1 cellular context compared by ENCODE assay signal in genomic region chr13:40375522-40376171, GRCh38.
TF ChIP-seq lines count a peak whose summit lies in the region.

No MANE protein-coding gene starts in this region.

TF ChIP-seq in SK-N-SH treated with all-trans-retinoic acid at 6 μM for 48 hours, 23 proteins besides CTCF, POLR2A, EP300 and RAD21 (continued from another document):
- TF ChIP-seq CREB5 (CRISPR knock-in tag; IDR thresholded peaks at IDR 0.05; ENCODE audit: low read depth) (no peak), ZNF70 (CRISPR knock-in tag; IDR thresholded peaks at IDR 0.05) (no peak), TSHZ2 (CRISPR knock-in tag; IDR thresholded peaks at IDR 0.05) (0 out of 2 replicates have a peak, but pooled peaks have one; percentile 16), PPARA (CRISPR knock-in tag; IDR thresholded peaks at IDR 0.05; ENCODE audit: borderline replicate concordance) (no peak), ISL1 (CRISPR knock-in tag; IDR thresholded peaks at IDR 0.05) (peak; percentile 35; the same call in 1 of the 2 replicates), ZC3H10 (CRISPR knock-in tag; IDR thresholded peaks at IDR 0.05) (no peak), SNAI2 (CRISPR knock-in tag; IDR thresholded peaks at IDR 0.05) (peak; percentile 18; the same call in 1 of the 2 replicates), ZNF8 (CRISPR knock-in tag; IDR thresholded peaks at IDR 0.05) (no peak), TOX (CRISPR knock-in tag; IDR thresholded peaks at IDR 0.05; ENCODE audit: borderline replicate concordance) (peak; percentile 55; the same call in 1 of the 2 replicates), ESRRG (CRISPR knock-in tag; IDR thresholded peaks at IDR 0.05) (no peak), ZFP3 (CRISPR knock-in tag; IDR thresholded peaks at IDR 0.05) (no peak), POU6F1 (CRISPR knock-in tag; IDR thresholded peaks at IDR 0.05; ENCODE audit: borderline replicate concordance, low read depth) (no peak), OSR1 (CRISPR knock-in tag; IDR thresholded peaks at IDR 0.05) (no peak), ZNF565 (CRISPR knock-in tag; conservative IDR thresholded peaks at IDR 0.05; ENCODE audit: low read depth) (no peak)
TF ChIP-seq in SK-N-SH treated with all-trans-retinoic acid at 6 μM for 48 hours: peak in this region for 4.
